ENCODE assay signal across 29 cellular contexts in genomic region chr22:19412478-19412877, GRCh38. TPM values are rescaled to one million over a fixed set of nuclear protein-coding genes. Genes with fewer than 3 reads are reported as not detected.
DNase-seq lines count a peak whose midpoint lies in the region; ATAC-seq, FAIRE-seq and TF ChIP-seq lines count a peak whose summit lies in the region.
"Had no signal": no experiment of that assay in that cellular context is flagged by ENCODE, and none has a peak within 500 bp of the region (broad histone marks: within the 10 kb centered on the region; RNA-seq: fewer than 3 reads in every experiment).

No MANE protein-coding gene starts in this region.

- H2AFZ ChIP-seq in GM12878 (ENCODE audit: control insufficient read depth, low read depth, low read length), result no peak overlapping the region
- H2AFZ ChIP-seq: GM23248 had no signal

- no peak overlapping the region for H3K9ac ChIP-seq in GM12878 (ENCODE audit: control insufficient read depth, insufficient read depth, low read length)
- H3K9ac ChIP-seq: BLaER1, GM23248 had no signal

- CTCF ChIA-PET in CD8-positive, alpha-beta memory T cell (lab: Charles Lee), result no interaction called here
- CTCF ChIA-PET in GM12878 (lab: Yijun Ruan, JAX), result interaction anchor here (1.5 kb wide), 1 partner anchor 65 kb away, joined by 4 read pairs; no protein-coding TSS in a partner anchor

- RAD21 ChIA-PET in GM12878 (lab: Charles Lee; ENCODE audit: unreplicated experiment), result no interaction called here

- H3K27me3 ChIP-seq in CD8-positive, alpha-beta memory T cell (ENCODE audit: insufficient read depth, low read length, poor library complexity, severe bottlenecking), result no peaks in the 10 kb centered on the region
- H3K27me3 ChIP-seq in GM12878 (replicated peaks in 1 of 2; ENCODE audit: control insufficient read depth in 2 of 2, insufficient read depth in 2 of 2, low read length in 1 of 2) (no peaks in the 10 kb centered on the region), neutrophil (no peaks in the 10 kb centered on the region)
- H3K27me3 ChIP-seq: BLaER1, left lung, pancreas had no signal

- no peaks in the 10 kb centered on the region for H3K27me3 Mint-ChIP-seq in CD8-positive, alpha-beta memory T cell
- no peaks in the 10 kb centered on the region for H3K27me3 Mint-ChIP-seq in chondrocyte (ENCODE audit: low read depth)
- H3K27me3 Mint-ChIP-seq: activated B cell treated with CpG ODN at 0.5 μM for 24 hours; activated naive CD8-positive, alpha-beta T cell; stimulated activated naive CD8-positive, alpha-beta T cell treated with anti-CD3 and anti-CD28 coated beads, Interleukin-15, Interleukin-2, amounts not matched to agents 100 ng/mL and 50 ng/mL, for 24 hours; T-cell had no signal

- peaks cover 0 to 50% (median 1%) of the 10 kb centered on the region in 3 donors for H3K36me3 Mint-ChIP-seq in CD8-positive, alpha-beta memory T cell
- H3K36me3 Mint-ChIP-seq in chondrocyte (ENCODE audit: low read depth), result peaks cover 6% of the 10 kb centered on the region
- H3K36me3 Mint-ChIP-seq: activated naive CD8-positive, alpha-beta T cell had no signal

- peak overlapping the region in 6 of 8 donors; percentile 49 to 87 (median 72) for H3K27ac Mint-ChIP-seq in CD8-positive, alpha-beta memory T cell
- H3K27ac Mint-ChIP-seq in chondrocyte (ENCODE audit: unreplicated experiment), result no peak overlapping the region
- H3K27ac Mint-ChIP-seq: activated B cell treated with CpG ODN at 0.5 μM for 24 hours; activated naive CD8-positive, alpha-beta T cell; stimulated activated naive CD8-positive, alpha-beta T cell treated with anti-CD3 and anti-CD28 coated beads, Interleukin-15, Interleukin-2, amounts not matched to agents 100 ng/mL and 50 ng/mL, for 24 hours had no signal

- no peak overlapping the region for H3K27ac ChIP-seq in CD8-positive, alpha-beta memory T cell (ENCODE audit: low read depth, low read length)
- H3K27ac ChIP-seq in GM12878 (ENCODE audit: control insufficient read depth, insufficient read depth) (no peak overlapping the region), neutrophil (peak overlapping the region; percentile 50)
- H3K27ac ChIP-seq: BLaER1, coronary artery, GM23248, left lung, pancreas had no signal

- no peak for TF ChIP-seq RAD21 in GM12878 (IDR thresholded peaks at IDR 0.05; ENCODE audit: insufficient read depth, low read depth, low read length)

- no peak for FAIRE-seq in GM12878 (lab: Jason Lieb, UNC)
- FAIRE-seq: pancreas, small intestine had no signal

- H3K4me1 ChIP-seq in CD8-positive, alpha-beta memory T cell (ENCODE audit: insufficient read depth, low read length), result no peaks in the 10 kb centered on the region
- H3K4me1 ChIP-seq in GM12878 (ENCODE audit: control insufficient read depth, insufficient read depth, low read length) (no peaks in the 10 kb centered on the region; the same call in 1 of the 2 replicates), neutrophil (ENCODE audit: control insufficient read depth in 1 of 2, insufficient read depth in 1 of 2, low read depth in 1 of 2, low read length in 1 of 2) (peaks cover 26 to 34% of the 10 kb centered on the region in 2 experiments)
- H3K4me1 ChIP-seq: pancreas had no signal

- no peak for TF ChIP-seq POLR2A in GM12878 (IDR thresholded peaks at IDR 0.05; ENCODE audit: low read depth, low read length)

- in situ Hi-C loops in GM12878 (cut with MboI), result no loop called here

- no peaks in the 10 kb centered on the region for H3K9me3 ChIP-seq in CD8-positive, alpha-beta memory T cell (ENCODE audit: low read length)
- H3K9me3 ChIP-seq in GM12878 (replicated peaks; ENCODE audit: control insufficient read depth, insufficient read depth, low read length), result no peaks in the 10 kb centered on the region; the same call in 2 of the 3 replicates
- H3K9me3 ChIP-seq in neutrophil, result no peaks in the 10 kb centered on the region
- H3K9me3 ChIP-seq: left lung, pancreas had no signal

- no peak for TF ChIP-seq EP300 in GM12878 (IDR thresholded peaks at IDR 0.05; ENCODE audit: borderline replicate concordance in 1 of 2, control insufficient read depth in 1 of 2, low read depth in 2 of 2, low read length in 2 of 2)

- H3K4me3 Mint-ChIP-seq in CD8-positive, alpha-beta memory T cell, result no peak overlapping the region
- H3K4me3 Mint-ChIP-seq in chondrocyte (ENCODE audit: unreplicated experiment), result no peak overlapping the region
- H3K4me3 Mint-ChIP-seq: activated B cell treated with CpG ODN at 0.5 μM for 24 hours; activated naive CD8-positive, alpha-beta T cell; neural crest cell; stimulated activated naive CD8-positive, alpha-beta T cell treated with anti-CD3 and anti-CD28 coated beads, Interleukin-15, Interleukin-2, amounts not matched to agents 100 ng/mL and 50 ng/mL, for 24 hours; T-cell had no signal

- peaks cover 34 to 48% (median 42%) of the 10 kb centered on the region in 3 donors for H3K4me1 Mint-ChIP-seq in CD8-positive, alpha-beta memory T cell
- no peaks in the 10 kb centered on the region for H3K4me1 Mint-ChIP-seq in chondrocyte (ENCODE audit: low read depth)

- peak; percentile 40; the same call in 2 of the 3 replicates for ATAC-seq in GM12878
- ATAC-seq in GM18907 (IDR thresholded peaks at IDR 0.05; ENCODE audit: unreplicated experiment), result no peak
- ATAC-seq: left lung, T-cell had no signal

- peaks cover 36% of the 10 kb centered on the region for H3K79me2 ChIP-seq in GM12878 (ENCODE audit: control insufficient read depth, insufficient read depth, low read length)

- intact Hi-C loops in GM12878 (cut with micrococcal nuclease; ENCODE audit: unreplicated experiment), result no loop called here

- SMC1A ChIA-PET in GM12878 (lab: Charles Lee; ENCODE audit: uncharacterized antibody, unreplicated experiment), result interaction anchor here (0.6 to 0.7 kb wide), 2 partner anchors 18 to 1818 kb away, joined by 3 read pairs; no protein-coding TSS in a partner anchor

- no peak for TF ChIP-seq CTCF in GM12878 (IDR thresholded peaks at IDR 0.05 in 2 of 3, conservative IDR thresholded peaks at IDR 0.05 in 1 of 3; ENCODE audit: control insufficient read depth in 2 of 3, extremely low read depth in 1 of 3, insufficient read depth in 1 of 3, low read depth in 3 of 3, low read length in 3 of 3)
- TF ChIP-seq CTCF in neutrophil (IDR thresholded peaks at IDR 0.05), result no peak
- TF ChIP-seq CTCF in chondrocyte (IDR thresholded peaks at IDR 0.05), result no peak

- WGBS in GM12878 (ENCODE audit: insufficient coverage, insufficient replicate concordance, low lambda C conversion rate, missing lambda C conversion rate), result 93% methylated on average over 4 of the region's 4 CpGs

- H3K9me3 Mint-ChIP-seq in CD8-positive, alpha-beta memory T cell, result no peaks in the 10 kb centered on the region
- H3K9me3 Mint-ChIP-seq in chondrocyte (ENCODE audit: low read depth), result no peaks in the 10 kb centered on the region
- H3K9me3 Mint-ChIP-seq: activated B cell treated with CpG ODN at 0.5 μM for 24 hours; stimulated activated naive CD8-positive, alpha-beta T cell treated with anti-CD3 and anti-CD28 coated beads, Interleukin-15, Interleukin-2, amounts not matched to agents 100 ng/mL and 50 ng/mL, for 24 hours; T-cell had no signal

- POLR2A ChIA-PET in CD8-positive, alpha-beta memory T cell (lab: Charles Lee), result no interaction called here
- POLR2A ChIA-PET in GM12878 (lab: Charles Lee), result no interaction called here

- peaks cover 16% of the 10 kb centered on the region for H3K36me3 ChIP-seq in CD8-positive, alpha-beta memory T cell (ENCODE audit: insufficient read depth, low read length)
- H3K36me3 ChIP-seq in GM12878 (ENCODE audit: control insufficient read depth in 2 of 2, insufficient read depth in 2 of 2, low read length in 1 of 2), result peaks cover 13 to 28% of the 10 kb centered on the region in 2 experiments; a peak in 3 of 4 replicates
- peaks cover 36% of the 10 kb centered on the region for H3K36me3 ChIP-seq in neutrophil
- H3K36me3 ChIP-seq: pancreas had no signal

- peak; percentile 27 for DNase-seq in Ammon's horn (ENCODE audit: low spot score)
- no peak for DNase-seq in CD8-positive, alpha-beta memory T cell
- DNase-seq in GM12878 (ENCODE audit: low read depth, low spot score), result no peak
- no peak for DNase-seq in chondrocyte (ENCODE audit: low spot score)
- DNase-seq in activated T-cell treated with anti-CD3 and anti-CD28 coated beads, Interleukin-2, amount 50 U/mL, for 48 hours, result no peak
- DNase-seq: activated B cell treated with CpG ODN at 0.5 μM for 24 hours; activated CD4-positive, alpha-beta T cell treated with anti-CD3 and anti-CD28 coated beads, Interleukin-2, amount 50 U/mL, for 48 hours; activated CD8-positive, alpha-beta memory T cell treated with anti-CD3 and anti-CD28 coated beads, Interleukin-2, amount 50 U/mL, for 4 hours; aorta; DMS79; GDM1; GM23248; islet precursor cell; left lung; mesenchymal stem cell; NCI-H1105; NCI-H187; NCI-H2171 treated with DMSO at 0.1 percent for 48 hours; NCI-H524; pancreas; small intestine; T-cell had no signal

- no peak overlapping the region for H3K4me2 ChIP-seq in GM12878 (ENCODE audit: control insufficient read depth, insufficient read depth)
- H3K4me2 ChIP-seq: BLaER1 had no signal

- H3K4me3 ChIP-seq in CD8-positive, alpha-beta memory T cell (ENCODE audit: low read length), result no peak overlapping the region
- H3K4me3 ChIP-seq in GM12878 (no peak overlapping the region), neutrophil (ENCODE audit: low read depth in 1 of 2, low read length in 1 of 2) (no peak overlapping the region)
- H3K4me3 ChIP-seq: BLaER1, coronary artery, GM23248, left lung, pancreas had no signal

- no TSS peak for BruUV-seq in GM12878 (replicated peaks; lab: Mats Ljungman, UMichigan)

- no peaks in the 10 kb centered on the region for H4K20me1 ChIP-seq in GM12878 (ENCODE audit: control insufficient read depth, insufficient read depth)

RNA-seq across cellular contexts. Expression of gene HIRA, which starts 19.1 kb away (rescaled TPM):
- 10 to 100 TPM; 38.5 to 44.8 TPM for total RNA-seq in CD8-positive, alpha-beta memory T cell
- polyA plus RNA-seq in CD8-positive, alpha-beta memory T cell, result 4.6 TPM
- 16.7 and 16.8 TPM in 2 replicates for total RNA-seq in GM12878 (2013; cell fraction: nucleolus; rRNA removed)
- total RNA-seq in GM12878 (2014; rRNA removed), result 14.7 and 15.6 TPM in 2 replicates
- 12.6 and 13.5 TPM in 2 replicates for total RNA-seq in GM12878 (2014; rRNA removed; fragmentation: Illumina TruSeq; extraction: Trizol)
- 32.2 and 32.7 TPM in 2 replicates for total RNA-seq in GM12878 (2021)
- polyA plus RNA-seq in GM12878 (2011; ENCODE audit: low read depth), result 6.7 TPM
- polyA plus RNA-seq in GM12878 (2011; rRNA removed), result 10.8 and 19.9 TPM in 2 replicates
- polyA plus RNA-seq in GM12878 (2011; cell fraction: cytosol; rRNA removed), result 21.5 and 26.0 TPM in 2 replicates
- polyA plus RNA-seq in GM12878 (2011; cell fraction: nucleus; rRNA removed), result 28.7 and 32.1 TPM in 2 replicates
- polyA plus RNA-seq in GM12878 (2012), result 11.0 and 13.2 TPM in 2 replicates
- polyA plus RNA-seq in GM12878 (2014; fragmentation: Illumina TruSeq; extraction: Trizol), result 11.5 and 20.2 TPM in 2 replicates
- under 1 TPM; 0.34 to 0.60 TPM for polyA plus RNA-seq in GM12878 (2014; fragmentation: Nextera tagmentation; extraction: Ambion mirVana)
- polyA plus RNA-seq in GM12878 (2014; rRNA removed), result 23.5 and 26.6 TPM in 2 replicates
- 1 to 10 TPM; 2.1 to 2.8 TPM for polyA plus RNA-seq in GM12878 (2016; fragmentation: Nextera tagmentation; extraction: Ambion mirVana)
- 27.6 and 31.8 TPM in 2 replicates for polyA minus RNA-seq in GM12878 (2011; rRNA and poly(A)+ RNA removed)
- polyA minus RNA-seq in GM12878 (2011; cell fraction: cytosol; rRNA and poly(A)+ RNA removed), result 9.1 and 12.8 TPM in 2 replicates
- 5.7 and 14.7 TPM in 2 replicates for polyA minus RNA-seq in GM12878 (2011; cell fraction: nucleus; rRNA and poly(A)+ RNA removed)
- 27.1 to 31.8 TPM (median 30.3 TPM) in 3 replicates for total RNA-seq in chondrocyte

RNA-seq across cellular contexts. Expression of gene MRPL40, which starts 19.9 kb away (rescaled TPM):
- total RNA-seq in CD8-positive, alpha-beta memory T cell, result 10 to 100 TPM; 47.7 to 48.6 TPM
- 62.4 TPM for polyA plus RNA-seq in CD8-positive, alpha-beta memory T cell
- total RNA-seq in GM12878 (2013; cell fraction: nucleolus; rRNA removed), result 5.7 and 6.6 TPM in 2 replicates
- total RNA-seq in GM12878 (2014; rRNA removed) (48.0 and 51.9 TPM in 2 replicates), GM12878 (2014; rRNA removed; fragmentation: Illumina TruSeq; extraction: Trizol) (55.9 and 58.1 TPM in 2 replicates), GM12878 (2021) (41.2 and 42.4 TPM in 2 replicates), chondrocyte (21.4 to 22.5 TPM (median 21.8 TPM) in 3 replicates)
- 32.8 TPM for polyA plus RNA-seq in GM12878 (2011; ENCODE audit: low read depth)
- polyA plus RNA-seq in GM12878 (2011; rRNA removed) (62.3 and 72.3 TPM in 2 replicates), GM12878 (2014; fragmentation: Illumina TruSeq; extraction: Trizol) (66.0 and 78.0 TPM in 2 replicates), GM12878 (2014; fragmentation: Nextera tagmentation; extraction: Ambion mirVana) (100 to 1,000 TPM; 180 to 207 TPM), GM12878 (2014; rRNA removed) (53.8 and 64.4 TPM in 2 replicates), GM12878 (2016; fragmentation: Nextera tagmentation; extraction: Ambion mirVana) (100 to 1,000 TPM; 124 to 131 TPM)
- polyA plus RNA-seq in GM12878 (2011; cell fraction: cytosol; rRNA removed), result 33.8 and 45.2 TPM in 2 replicates
- polyA plus RNA-seq in GM12878 (2011; cell fraction: nucleus; rRNA removed), result 21.5 and 26.3 TPM in 2 replicates
- 36.6 and 36.9 TPM in 2 replicates for polyA plus RNA-seq in GM12878 (2012)
- polyA minus RNA-seq in GM12878 (2011; rRNA and poly(A)+ RNA removed), result 18.1 and 18.3 TPM in 2 replicates
- polyA minus RNA-seq in GM12878 (2011; cell fraction: cytosol; rRNA and poly(A)+ RNA removed), result 8.8 and 10.3 TPM in 2 replicates
- polyA minus RNA-seq in GM12878 (2011; cell fraction: nucleus; rRNA and poly(A)+ RNA removed), result 5.6 and 8.9 TPM in 2 replicates

RNA-seq across cellular contexts. Expression of gene C22orf39, which starts 35.0 kb away (rescaled TPM):
- 10 to 100 TPM; 24.4 to 27.7 TPM for total RNA-seq in CD8-positive, alpha-beta memory T cell
- polyA plus RNA-seq in CD8-positive, alpha-beta memory T cell, result 59.9 TPM
- 26.8 and 32.5 TPM in 2 replicates for total RNA-seq in GM12878 (2013; cell fraction: nucleolus; rRNA removed)
- 30.1 and 31.6 TPM in 2 replicates for total RNA-seq in GM12878 (2014; rRNA removed)
- 17.3 TPM in 2 replicates for total RNA-seq in GM12878 (2014; rRNA removed; fragmentation: Illumina TruSeq; extraction: Trizol)
- total RNA-seq in GM12878 (2021), result 21.4 and 21.6 TPM in 2 replicates
- 13.3 TPM for polyA plus RNA-seq in GM12878 (2011; ENCODE audit: low read depth)
- polyA plus RNA-seq in GM12878 (2011; rRNA removed), result 39.9 and 40.8 TPM in 2 replicates
- polyA plus RNA-seq in GM12878 (2011; cell fraction: cytosol; rRNA removed), result 42.9 and 49.6 TPM in 2 replicates
- polyA plus RNA-seq in GM12878 (2011; cell fraction: nucleus; rRNA removed), result 18.1 and 18.8 TPM in 2 replicates
- polyA plus RNA-seq in GM12878 (2012), result 20.7 and 21.0 TPM in 2 replicates
- polyA plus RNA-seq in GM12878 (2014; fragmentation: Illumina TruSeq; extraction: Trizol), result 20.8 and 21.0 TPM in 2 replicates
- 10 to 100 TPM in 1 of 2 experiments, 1 to 10 TPM in 1; 6.7 to 10.9 TPM for polyA plus RNA-seq in GM12878 (2014; fragmentation: Nextera tagmentation; extraction: Ambion mirVana)
- 38.8 and 39.9 TPM in 2 replicates for polyA plus RNA-seq in GM12878 (2014; rRNA removed)
- 10 to 100 TPM; 38.2 to 47.0 TPM for polyA plus RNA-seq in GM12878 (2016; fragmentation: Nextera tagmentation; extraction: Ambion mirVana)
- 41.0 and 51.5 TPM in 2 replicates for polyA minus RNA-seq in GM12878 (2011; rRNA and poly(A)+ RNA removed)
- 10.1 and 10.2 TPM in 2 replicates for polyA minus RNA-seq in GM12878 (2011; cell fraction: cytosol; rRNA and poly(A)+ RNA removed)
- 8.7 and 13.7 TPM in 2 replicates for polyA minus RNA-seq in GM12878 (2011; cell fraction: nucleus; rRNA and poly(A)+ RNA removed)
- total RNA-seq in chondrocyte, result 18.4 to 25.7 TPM (median 19.5 TPM) in 3 replicates
